ENCODE assay signal across 38 cellular contexts in genomic region chr7:27554826-27555225, GRCh38.
"Had no signal": no experiment of that assay in that cellular context is flagged by ENCODE, and none has a peak within 500 bp of the region (broad histone marks: within the 10 kb centered on the region; RNA-seq: fewer than 3 reads in every experiment).

No MANE protein-coding gene starts in this region.

- H3K27me3 Mint-ChIP-seq: activated B cell treated with CpG ODN at 0.5 μM for 24 hours; activated CD8-positive, alpha-beta T cell treated with anti-CD3 and anti-CD28 coated beads for 36 hours; activated naive CD4-positive, alpha-beta T cell treated with anti-CD3 and anti-CD28 coated beads, Interleukin-2, amount 50 U/mL, for 24 hours; activated naive CD8-positive, alpha-beta T cell treated with anti-CD3 and anti-CD28 coated beads for 36 hours; activated naive CD8-positive, alpha-beta T cell treated with anti-CD3 and anti-CD28 coated beads, Interleukin-2, amount 50 U/mL, for 24 hours; T-helper 17 cell had no signal

- ATAC-seq: activated CD4-positive, CD25-positive, alpha-beta regulatory T cell treated with anti-CD3 and anti-CD28 coated beads, Interleukin-2, amount 50 U/mL, for 24 hours; activated CD8-positive, alpha-beta T cell treated with anti-CD3 and anti-CD28 coated beads for 36 hours; activated naive CD8-positive, alpha-beta T cell treated with anti-CD3 and anti-CD28 coated beads, Interleukin-2, amount 50 U/mL, for 24 hours; body of pancreas; gastroesophageal sphincter; T-helper 17 cell had no signal

- H3K9me3 ChIP-seq: adrenal gland, body of pancreas, colonic mucosa, esophagus squamous epithelium, gastroesophageal sphincter had no signal

- H3K36me3 ChIP-seq: adrenal gland, cardiac muscle cell, colonic mucosa, esophagus squamous epithelium, gastroesophageal sphincter, WERI-Rb-1 had no signal

- H3K9me3 Mint-ChIP-seq: activated B cell treated with CpG ODN at 0.5 μM for 24 hours; activated CD8-positive, alpha-beta T cell treated with anti-CD3 and anti-CD28 coated beads for 36 hours; activated naive CD4-positive, alpha-beta T cell treated with anti-CD3 and anti-CD28 coated beads for 36 hours; activated naive CD4-positive, alpha-beta T cell treated with anti-CD3 and anti-CD28 coated beads, Interleukin-2, amount 50 U/mL, for 24 hours; activated naive CD8-positive, alpha-beta T cell treated with anti-CD3 and anti-CD28 coated beads for 36 hours; activated naive CD8-positive, alpha-beta T cell treated with anti-CD3 and anti-CD28 coated beads, Interleukin-2, amount 50 U/mL, for 24 hours; activated T-helper 1 cell treated with anti-CD3 and anti-CD28 coated beads, Interleukin-12 subunit alpha, Interleukin-12 subunit beta, Interleukin-2, Interleukin-4 antibody, amounts not matched to agents 30 ng/mL and 10 ng/mL and 1 ng/mL, durations not matched to agents 14 hours and 24 hours and 36 hours; activated T-helper 2 cell treated with anti-CD3 and anti-CD28 coated beads, Interferon-gamma antibody, Interleukin-2, Interleukin-4, amounts not matched to agents 10 μg/mL and 5 μg/mL and 100 μg/mL, durations not matched to agents 14 hours and 24 hours and 36 hours; T-helper 2 cell treated with Interferon-gamma antibody and Interleukin-4, amounts not matched to agents 5 μg/mL and 100 μg/mL, for 36 hours had no signal

- H3K4me1 ChIP-seq: adrenal gland, body of pancreas, colonic mucosa, esophagus squamous epithelium, gastroesophageal sphincter had no signal

- DNase-seq: activated B cell treated with CpG ODN at 0.5 μM for 24 hours; activated CD4-positive, alpha-beta T cell treated with anti-CD3 and anti-CD28 coated beads for 48 hours; activated CD4-positive, alpha-beta T cell treated with anti-CD3 and anti-CD28 coated beads, Interleukin-2, amount 50 U/mL, for 1 hour; activated CD4-positive, alpha-beta T cell treated with anti-CD3 and anti-CD28 coated beads, Interleukin-2, amount 50 U/mL, for 48 hours; activated CD8-positive, alpha-beta memory T cell treated with anti-CD3 and anti-CD28 coated beads for 24 hours; activated CD8-positive, alpha-beta memory T cell treated with anti-CD3 and anti-CD28 coated beads, Interleukin-2, amount 50 U/mL, for 4 hours; activated CD8-positive, alpha-beta T cell treated with anti-CD3 and anti-CD28 coated beads for 36 hours; activated effector memory CD4-positive, alpha-beta T cell treated with anti-CD3 and anti-CD28 coated beads, Interleukin-2, amount 50 U/mL, for 16 hours; activated naive CD4-positive, alpha-beta T cell treated with anti-CD3 and anti-CD28 coated beads for 36 hours; activated naive CD8-positive, alpha-beta T cell treated with anti-CD3 and anti-CD28 coated beads for 36 hours; activated naive CD8-positive, alpha-beta T cell treated with anti-CD3 and anti-CD28 coated beads, Interleukin-2, amount 50 U/mL, for 24 hours; activated T-cell treated with anti-CD3 and anti-CD28 coated beads, Interleukin-2, amount 50 U/mL, for 1 hour; activated T-cell treated with anti-CD3 and anti-CD28 coated beads, Interleukin-2, amount 50 U/mL, for 48 hours; adrenal gland; amygdala; aorta; body of pancreas; central memory CD4-positive, alpha-beta T cell; cerebellar nuclear complex; colonic mucosa; effector CD8-positive, alpha-beta T cell; esophagus squamous epithelium; foreskin melanocyte; head of caudate nucleus; T-helper 1 cell; T-helper 17 cell; T1000; WERI-Rb-1 had no signal

- H3K4me3 Mint-ChIP-seq: activated B cell treated with CpG ODN at 0.5 μM for 24 hours; activated CD8-positive, alpha-beta T cell treated with anti-CD3 and anti-CD28 coated beads for 36 hours; activated naive CD4-positive, alpha-beta T cell treated with anti-CD3 and anti-CD28 coated beads for 36 hours; activated naive CD4-positive, alpha-beta T cell treated with anti-CD3 and anti-CD28 coated beads, Interleukin-2, amount 50 U/mL, for 24 hours; activated naive CD8-positive, alpha-beta T cell treated with anti-CD3 and anti-CD28 coated beads for 36 hours; activated naive CD8-positive, alpha-beta T cell treated with anti-CD3 and anti-CD28 coated beads, Interleukin-2, amount 50 U/mL, for 24 hours; activated T-helper 1 cell treated with anti-CD3 and anti-CD28 coated beads, Interleukin-12 subunit alpha, Interleukin-12 subunit beta, Interleukin-2, Interleukin-4 antibody, amounts not matched to agents 30 ng/mL and 10 ng/mL and 1 ng/mL, durations not matched to agents 14 hours and 24 hours and 36 hours; T-helper 17 cell; T-helper 2 cell treated with Interferon-gamma antibody and Interleukin-4, amounts not matched to agents 5 μg/mL and 100 μg/mL, for 36 hours had no signal

- H3K27ac ChIP-seq: adrenal gland, body of pancreas, cardiac muscle cell, colonic mucosa, epithelial cell of prostate, esophagus squamous epithelium, gastroesophageal sphincter, WERI-Rb-1 had no signal

- FAIRE-seq: endometrium, endothelial cell of umbilical vein had no signal

- H3K27me3 ChIP-seq: adrenal gland, body of pancreas, cardiac muscle cell, colonic mucosa, esophagus squamous epithelium, gastroesophageal sphincter had no signal

- H3K4me3 ChIP-seq: adrenal gland, body of pancreas, cardiac muscle cell, colonic mucosa, esophagus squamous epithelium, gastroesophageal sphincter had no signal

- H3K27ac Mint-ChIP-seq: activated B cell treated with CpG ODN at 0.5 μM for 24 hours; activated CD8-positive, alpha-beta T cell treated with anti-CD3 and anti-CD28 coated beads for 36 hours; activated naive CD4-positive, alpha-beta T cell treated with anti-CD3 and anti-CD28 coated beads for 36 hours; activated naive CD4-positive, alpha-beta T cell treated with anti-CD3 and anti-CD28 coated beads, Interleukin-2, amount 50 U/mL, for 24 hours; activated naive CD8-positive, alpha-beta T cell treated with anti-CD3 and anti-CD28 coated beads for 36 hours; activated naive CD8-positive, alpha-beta T cell treated with anti-CD3 and anti-CD28 coated beads, Interleukin-2, amount 50 U/mL, for 24 hours; activated T-helper 1 cell treated with anti-CD3 and anti-CD28 coated beads, Interleukin-12 subunit alpha, Interleukin-12 subunit beta, Interleukin-2, Interleukin-4 antibody, amounts not matched to agents 30 ng/mL and 10 ng/mL and 1 ng/mL, durations not matched to agents 14 hours and 24 hours and 36 hours; activated T-helper 2 cell treated with anti-CD3 and anti-CD28 coated beads, Interferon-gamma antibody, Interleukin-2, Interleukin-4, amounts not matched to agents 10 μg/mL and 5 μg/mL and 100 μg/mL, durations not matched to agents 14 hours and 24 hours and 36 hours; T-helper 17 cell; T-helper 2 cell treated with Interferon-gamma antibody and Interleukin-4, amounts not matched to agents 5 μg/mL and 100 μg/mL, for 36 hours had no signal

- H3K4me1 Mint-ChIP-seq: activated B cell treated with CpG ODN at 0.5 μM for 24 hours; activated naive CD4-positive, alpha-beta T cell treated with anti-CD3 and anti-CD28 coated beads, Interleukin-2, amount 50 U/mL, for 24 hours; activated naive CD8-positive, alpha-beta T cell treated with anti-CD3 and anti-CD28 coated beads for 36 hours; activated naive CD8-positive, alpha-beta T cell treated with anti-CD3 and anti-CD28 coated beads, Interleukin-2, amount 50 U/mL, for 24 hours had no signal
